In the genomic region with DNA sequence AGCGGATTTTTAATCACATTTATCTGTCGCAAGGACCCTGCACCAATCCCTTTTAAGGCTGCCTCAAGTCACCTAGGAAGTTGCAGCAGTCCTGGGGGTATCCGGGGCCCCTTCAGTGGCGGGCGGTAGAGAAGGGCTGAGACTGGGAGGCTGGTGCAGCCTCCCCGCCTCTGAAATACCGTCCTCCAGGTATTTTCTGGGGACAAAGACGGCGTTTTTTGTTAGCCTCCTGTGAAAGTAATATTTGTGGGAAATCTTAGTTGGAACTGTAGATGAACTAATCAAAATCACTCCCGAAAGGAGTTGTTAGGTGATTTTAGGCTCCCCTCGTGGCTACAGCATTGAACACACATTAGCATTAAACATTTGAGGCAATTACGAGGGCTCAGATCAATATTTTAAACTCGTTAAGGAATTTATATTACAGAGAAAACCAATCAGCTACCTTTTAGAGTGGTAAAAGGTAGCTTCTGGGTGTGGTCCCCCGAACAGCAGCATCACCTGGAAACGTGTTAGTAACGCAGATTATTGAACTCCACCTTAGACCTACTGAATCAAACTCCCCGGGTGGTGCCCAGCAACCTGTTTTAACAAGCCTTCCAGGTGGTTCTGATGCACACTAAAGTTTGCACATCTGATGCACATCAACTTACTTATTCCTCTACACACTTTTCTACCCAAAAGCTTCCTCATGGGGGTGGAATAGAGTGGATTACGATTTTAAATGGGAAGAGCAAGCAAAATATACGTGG, we compare ENCODE assay signal across 8 cellular contexts. TPM values are rescaled to one million over a fixed set of nuclear protein-coding genes. Genes with fewer than 3 reads are reported as not detected.
DNase-seq lines count a peak whose midpoint lies in the region; ATAC-seq lines count a peak whose summit lies in the region.

No MANE protein-coding gene starts in this region.

- no peaks in the 10 kb centered on the region for H3K27me3 ChIP-seq in rectal smooth muscle tissue (ENCODE audit: control insufficient read depth, insufficient read depth, low read length)

- DNase-seq in NCI-H510A treated with DMSO at 0.1 percent for 48 hours (lab: John Stamatoyannopoulos, UW) (peak; percentile 36), NCI-H510A (lab: John Stamatoyannopoulos, UW) (no peak), T-cell (peak in 1 of 34 experiments; percentile 8), germinal center (ENCODE audit: low spot score) (peak; percentile 9), AML-193 (lab: John Stamatoyannopoulos, UW) (no peak)
- DNase-seq in effector CD4-positive, alpha-beta T cell: no peak

- H3K27ac Mint-ChIP-seq in T-cell: peak overlapping the region; percentile 65 to 86

- POLR2A ChIA-PET in T-cell (lab: Charles Lee): interaction anchor here in 1 of 2 donors (1.0 kb wide), 1 partner anchor 317 kb away, joined by 3 read pairs; a partner anchor contains a TSS

- H3K4me1 Mint-ChIP-seq in T-cell: peaks cover 46 to 48% (median 48%) of the 10 kb centered on the region in 3 donors

- no peaks in the 10 kb centered on the region for H3K36me3 ChIP-seq in rectal smooth muscle tissue (ENCODE audit: control insufficient read depth, insufficient read depth, low read length)

- H3K27me3 Mint-ChIP-seq in T-cell: no peaks in the 10 kb centered on the region

- H3K36me3 Mint-ChIP-seq in T-cell: peaks cover 9% of the 10 kb centered on the region

- peak overlapping the region; percentile 93 for H3K4me3 ChIP-seq in rectal smooth muscle tissue (ENCODE audit: low read length)

- CTCF ChIA-PET in T-cell (lab: Charles Lee): no interaction called here

- ATAC-seq in HG03066 (IDR thresholded peaks at IDR 0.05; ENCODE audit: low read depth, unreplicated experiment) (peak; percentile 23), T-cell (replicated peaks in 1 of 4) (peak; percentile 39 to 43 (median 41))

- H3K4me3 Mint-ChIP-seq in T-cell: peak overlapping the region; percentile 87 to 93 (median 88)

- peaks cover 3% of the 10 kb centered on the region for H3K4me1 ChIP-seq in rectal smooth muscle tissue (ENCODE audit: control insufficient read depth, insufficient read depth, low read length)

- H3K27ac ChIP-seq in rectal smooth muscle tissue (ENCODE audit: low read depth, low read length): peak overlapping the region; percentile 66

- H3K9ac ChIP-seq in rectal smooth muscle tissue (ENCODE audit: low read length): peak overlapping the region; percentile 40

- no peaks in the 10 kb centered on the region for H3K9me3 Mint-ChIP-seq in T-cell

RNA-seq across cellular contexts. Expression of a gene that starts 0.5 kb away (rescaled TPM):
- total RNA-seq in T-cell: 100 to 1,000 TPM in 2 of 5 donors, 10 to 100 TPM in 3; 84.3 to 109 (median 97.6) TPM

RNA-seq across cellular contexts. Expression of a gene that starts 19.0 kb away (rescaled TPM):
- total RNA-seq in T-cell: 1 to 10 TPM; 3.7 to 4.7 (median 4.6) TPM

RNA-seq across cellular contexts. Expression of a gene that starts 55.7 kb away (rescaled TPM):
- total RNA-seq in T-cell: 1 to 10 TPM; 1.9 to 4.0 (median 3.2) TPM

Comparison
In these comparisons a context has a peak if more than half of its experiments do, and no peak if none do; other contexts are left out.
1. DNase-seq: peak in NCI-H510A treated with DMSO at 0.1 percent for 48 hours (single experiment) and germinal center (single experiment); none in NCI-H510A (single experiment), AML-193 (0 of 2) and effector CD4-positive, alpha-beta T cell (single experiment).